18 cellular contexts compared by ENCODE assay signal in genomic region chr14:55577229-55577628, GRCh38.
"Had no signal": no experiment of that assay in that cellular context is flagged by ENCODE, and none has a peak within 500 bp of the region (broad histone marks: within the 10 kb centered on the region; RNA-seq: fewer than 3 reads in every experiment).

No MANE protein-coding gene starts in this region.

- H3K27ac ChIP-seq: brain microvascular endothelial cell, heart right ventricle, left lung had no signal

- H3K27me3 ChIP-seq: brain microvascular endothelial cell, heart right ventricle, left lung had no signal

- DNase-seq: activated B cell treated with CpG ODN at 0.5 μM for 24 hours; activated CD4-positive, alpha-beta T cell treated with anti-CD3 and anti-CD28 coated beads, Interleukin-2, amount 10 ng/mL, durations not matched to agents 24 days and 14 days; activated effector memory CD4-positive, alpha-beta T cell treated with Interleukin-2 at 50 U/mL for 16 hours; amygdala; brain microvascular endothelial cell; endodermal cell; foreskin fibroblast; heart right ventricle; islet precursor cell; left lung; nephron progenitor cell; stimulated activated CD4-positive, alpha-beta T cell treated with anti-CD3 and anti-CD28 coated beads, Interleukin-4, amount 100 ng/mL, for 1 hour; stimulated activated CD8-positive, alpha-beta memory T cell treated with anti-CD3 and anti-CD28 coated beads, Interleukin-4, amount 100 ng/mL, for 48 hours had no signal

- H3K4me3 Mint-ChIP-seq: activated B cell treated with CpG ODN at 0.5 μM for 24 hours; activated CD4-positive, alpha-beta T cell treated with anti-CD3 and anti-CD28 coated beads, Interleukin-2, amount 10 ng/mL, durations not matched to agents 24 days and 14 days; endodermal cell; memory B cell; nephron progenitor cell; stimulated activated naive CD8-positive, alpha-beta T cell treated with anti-CD3 and anti-CD28 coated beads, Interleukin-15, Interleukin-2, amounts not matched to agents 100 ng/mL and 50 ng/mL, for 24 hours; T-helper 1 cell treated with Interleukin-12 subunit alpha and Interleukin-12 subunit beta and Interleukin-4 antibody, amounts not matched to agents 30 μg/mL and 1 μg/mL, for 36 hours had no signal

- H3K9me3 Mint-ChIP-seq: activated B cell treated with CpG ODN at 0.5 μM for 24 hours; activated CD4-positive, alpha-beta T cell treated with anti-CD3 and anti-CD28 coated beads, Interleukin-2, amount 10 ng/mL, durations not matched to agents 24 days and 14 days; activated naive CD4-positive, alpha-beta T cell treated with anti-CD3 and anti-CD28 coated beads, Interleukin-2, amount 50 U/mL, for 72 hours; endodermal cell; memory B cell; nephron progenitor cell; stimulated activated naive CD8-positive, alpha-beta T cell treated with anti-CD3 and anti-CD28 coated beads, Interleukin-15, Interleukin-2, amounts not matched to agents 100 ng/mL and 50 ng/mL, for 24 hours; T-helper 1 cell treated with Interleukin-12 subunit alpha and Interleukin-12 subunit beta and Interleukin-4 antibody, amounts not matched to agents 30 μg/mL and 1 μg/mL, for 36 hours had no signal

- H3K27me3 Mint-ChIP-seq: activated B cell treated with CpG ODN at 0.5 μM for 24 hours; activated CD4-positive, alpha-beta T cell treated with anti-CD3 and anti-CD28 coated beads, Interleukin-2, amount 10 ng/mL, durations not matched to agents 24 days and 14 days; memory B cell; stimulated activated naive CD8-positive, alpha-beta T cell treated with anti-CD3 and anti-CD28 coated beads, Interleukin-15, Interleukin-2, amounts not matched to agents 100 ng/mL and 50 ng/mL, for 24 hours had no signal

- H3K4me3 ChIP-seq: heart right ventricle, left lung had no signal

- H3K27ac Mint-ChIP-seq: activated B cell treated with CpG ODN at 0.5 μM for 24 hours; activated CD4-positive, alpha-beta T cell treated with anti-CD3 and anti-CD28 coated beads, Interleukin-2, amount 10 ng/mL, durations not matched to agents 24 days and 14 days; endodermal cell; memory B cell; nephron progenitor cell; stimulated activated naive CD8-positive, alpha-beta T cell treated with anti-CD3 and anti-CD28 coated beads, Interleukin-15, Interleukin-2, amounts not matched to agents 100 ng/mL and 50 ng/mL, for 24 hours; T-helper 1 cell treated with Interleukin-12 subunit alpha and Interleukin-12 subunit beta and Interleukin-4 antibody, amounts not matched to agents 30 μg/mL and 1 μg/mL, for 36 hours had no signal

- H3K36me3 ChIP-seq: brain microvascular endothelial cell, left lung had no signal

- ATAC-seq: esophagus mucosa, heart right ventricle, left lung had no signal
